25 cellular contexts compared by ENCODE assay signal in genomic region chr15:95921404-95921803, GRCh38.
"Had no signal": no experiment of that assay in that cellular context is flagged by ENCODE, and none has a peak within 500 bp of the region (broad histone marks: within the 10 kb centered on the region; RNA-seq: fewer than 3 reads in every experiment).

No MANE protein-coding gene starts in this region.

- H3K27me3 ChIP-seq: esophagus muscularis mucosa, foreskin keratinocyte, gastroesophageal sphincter, heart left ventricle, hepatocyte had no signal

- H3K36me3 ChIP-seq: esophagus muscularis mucosa, gastroesophageal sphincter, heart left ventricle, lower lobe of right lung had no signal

- H3K27me3 Mint-ChIP-seq: naive B cell had no signal

- H3K27ac ChIP-seq: coronary artery, dorsolateral prefrontal cortex, esophagus muscularis mucosa, foreskin keratinocyte, gastroesophageal sphincter, heart left ventricle, hepatocyte, lower lobe of right lung had no signal

- H3K4me3 ChIP-seq: coronary artery, dorsolateral prefrontal cortex, esophagus muscularis mucosa, gastroesophageal sphincter, heart left ventricle, hepatocyte, lower lobe of right lung, mucosa of descending colon had no signal

- H3K4me3 Mint-ChIP-seq: immature natural killer cell, mesothelial cell of epicardium, naive B cell had no signal

- H3K79me2 ChIP-seq: hepatocyte had no signal

- H2AFZ ChIP-seq: hepatocyte had no signal

- H3K4me2 ChIP-seq: hepatocyte had no signal

- H3K4me1 Mint-ChIP-seq: mesothelial cell of epicardium, naive B cell had no signal

- H3K27ac Mint-ChIP-seq: immature natural killer cell, mesothelial cell of epicardium, naive B cell had no signal

- DNase-seq: dermis blood vessel endothelial cell; dorsolateral prefrontal cortex; effector CD4-positive, alpha-beta T cell; effector memory CD4-positive, alpha-beta T cell; foreskin keratinocyte; heart left ventricle; hypothalamus; immature natural killer cell; islet precursor cell; kidney; kidney glomerular epithelial cell; left colon; lower lobe of right lung; mesenchymal stem cell; mucosa of descending colon; naive B cell had no signal

- H3K9me3 Mint-ChIP-seq: mesothelial cell of epicardium had no signal

- ATAC-seq: foreskin keratinocyte, gastroesophageal sphincter, heart left ventricle, left colon, left lobe of liver, lower lobe of right lung, mucosa of descending colon had no signal

- H3K4me1 ChIP-seq: esophagus muscularis mucosa, foreskin keratinocyte, gastroesophageal sphincter, heart left ventricle, lower lobe of right lung had no signal

- H3K36me3 Mint-ChIP-seq: immature natural killer cell, mesothelial cell of epicardium, naive B cell had no signal

- FAIRE-seq: colon, endothelial cell of umbilical vein, frontal cortex, kidney had no signal

- H3K9me3 ChIP-seq: esophagus muscularis mucosa, gastroesophageal sphincter, heart left ventricle, lower lobe of right lung, mucosa of descending colon had no signal
